Comparison of ENCODE assay signal across 8 cellular contexts in the genomic region with DNA sequence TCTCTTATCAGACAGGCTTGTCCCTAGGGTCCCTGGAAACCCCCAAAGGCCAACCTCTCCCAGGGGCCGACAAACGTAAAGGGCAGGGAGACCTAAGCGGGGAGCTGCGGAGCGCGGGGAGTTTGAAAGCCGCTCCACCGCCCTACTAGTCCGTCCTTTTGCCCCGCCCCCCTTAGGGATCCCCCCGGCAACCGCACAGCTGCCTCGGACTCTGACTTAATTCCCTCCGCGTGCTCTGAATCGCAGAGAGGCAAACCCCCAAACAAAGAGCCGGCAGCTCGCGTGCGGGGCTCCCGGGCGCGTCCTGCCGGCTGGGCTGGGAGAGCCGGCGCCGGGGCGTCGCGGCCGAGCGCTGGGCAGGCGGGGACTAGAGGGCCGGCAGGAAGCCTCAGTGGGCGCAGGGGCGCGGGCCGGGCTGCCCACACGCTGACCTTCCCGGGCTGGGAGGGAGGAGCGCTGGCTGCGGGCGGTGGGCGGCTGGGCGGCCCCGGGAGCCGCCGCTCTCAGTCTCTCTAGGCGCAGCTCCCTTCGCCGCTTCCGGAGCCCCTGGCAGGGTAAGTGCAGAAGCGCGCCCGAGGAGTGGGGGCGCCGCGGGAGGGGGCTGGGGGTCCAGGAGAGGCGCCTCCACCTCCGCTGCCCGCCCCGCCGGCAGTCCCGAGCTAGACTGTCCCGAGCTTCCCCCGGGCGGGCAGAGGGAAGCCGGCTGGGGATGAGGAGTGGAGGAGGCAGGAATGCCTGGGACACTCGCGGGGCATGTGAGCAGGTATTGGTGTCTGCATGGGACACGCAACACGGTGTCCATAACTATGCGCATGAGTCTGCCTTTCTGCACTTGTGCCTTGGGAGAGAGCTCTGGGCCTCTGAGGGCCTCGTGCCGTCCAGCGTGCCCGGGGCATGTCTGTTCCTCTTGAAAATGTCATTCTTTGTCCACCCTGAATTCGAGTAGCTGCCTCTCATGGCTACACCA. TPM values are rescaled to one million over a fixed set of nuclear protein-coding genes. Genes with fewer than 3 reads are reported as not detected.
DNase-seq lines count a peak whose midpoint lies in the region; ATAC-seq and TF ChIP-seq lines count a peak whose summit lies in the region.

A gene with protein sequence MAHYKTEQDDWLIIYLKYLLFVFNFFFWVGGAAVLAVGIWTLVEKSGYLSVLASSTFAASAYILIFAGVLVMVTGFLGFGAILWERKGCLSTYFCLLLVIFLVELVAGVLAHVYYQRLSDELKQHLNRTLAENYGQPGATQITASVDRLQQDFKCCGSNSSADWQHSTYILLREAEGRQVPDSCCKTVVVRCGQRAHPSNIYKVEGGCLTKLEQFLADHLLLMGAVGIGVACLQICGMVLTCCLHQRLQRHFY (plus strand): TSS at position 506 of the 967 bp plus-strand sequence. CDS start 27,244 bp downstream, outside the sequence.

- no peak within 1 kb of the TSS for H4K5ac ChIP-seq in H9 (ENCODE audit: insufficient read length, low read depth, low read length)

- peak; percentile 78 for DNase-seq in A673 (ENCODE audit: low spot score)
- DNase-seq in H9: peak; percentile 76
- peak; percentile 32 for DNase-seq in activated naive CD8-positive, alpha-beta T cell treated with anti-CD3 and anti-CD28 coated beads, Interleukin-2, amount 10 ng/mL, durations not matched to agents 7 days and 5 days
- DNase-seq in right cardiac atrium: peak; percentile 40 to 65 (median 60)
- peak; percentile 86 for DNase-seq in retina
- DNase-seq in activated CD4-positive, CD25-positive, alpha-beta regulatory T cell treated with anti-CD3 and anti-CD28 coated beads, Interleukin-2, amount 50 U/mL, for 72 hours: no peak
- no peak for DNase-seq in activated T-helper 2 cell treated with anti-CD3 and anti-CD28 coated beads, Interferon-gamma antibody, Interleukin-2, Interleukin-4, amounts not matched to agents 10 μg/mL and 5 μg/mL and 100 μg/mL, durations not matched to agents 14 hours and 24 hours and 36 hours (ENCODE audit: low spot score)

- no peak within 1 kb of the TSS for H4K91ac ChIP-seq in H9 (ENCODE audit: insufficient read length, low read depth, low read length)

- H2AFZ ChIP-seq in H9 (ENCODE audit: low read length): no peak within 1 kb of the TSS

- peak within 1 kb of the TSS; percentile 65 for H3K4me2 ChIP-seq in H9 (ENCODE audit: insufficient read depth, insufficient read length, low read length)

- peaks cover 2 to 4% of the 10 kb centered on the region in 2 experiments; a peak in 3 of 5 replicates for H3K9me3 Mint-ChIP-seq in H9
- no peaks in the 10 kb centered on the region for H3K9me3 Mint-ChIP-seq in activated naive CD8-positive, alpha-beta T cell treated with anti-CD3 and anti-CD28 coated beads, Interleukin-2, amount 10 ng/mL, durations not matched to agents 7 days and 5 days
- no peaks in the 10 kb centered on the region for H3K9me3 Mint-ChIP-seq in activated T-helper 2 cell treated with anti-CD3 and anti-CD28 coated beads, Interferon-gamma antibody, Interleukin-2, Interleukin-4, amounts not matched to agents 10 μg/mL and 5 μg/mL and 100 μg/mL, durations not matched to agents 14 hours and 24 hours and 36 hours

- no peaks in the 10 kb centered on the region for H3K79me1 ChIP-seq in H9 (ENCODE audit: insufficient read depth, low read depth, low read length, poor library complexity, severe bottlenecking)

- H3K27me3 ChIP-seq in A673 (replicated peaks; ENCODE audit: insufficient read depth, low read depth, low read length, poor library complexity) (no peaks in the 10 kb centered on the region), H9 (ENCODE audit: insufficient read depth, low read length) (peaks cover 8% of the 10 kb centered on the region; the same call in 1 of the 2 replicates), right cardiac atrium (ENCODE audit: control insufficient read depth, insufficient read depth) (no peaks in the 10 kb centered on the region)

- no peak within 1 kb of the TSS for H3T11ph ChIP-seq in H9 (ENCODE audit: low read length)

- H3K36me3 Mint-ChIP-seq in H9 (ENCODE audit: insufficient read depth in 1 of 3, low read depth in 3 of 3): no peaks in the 10 kb centered on the region; a peak in 2 of 7 replicates
- no peaks in the 10 kb centered on the region for H3K36me3 Mint-ChIP-seq in activated naive CD8-positive, alpha-beta T cell treated with anti-CD3 and anti-CD28 coated beads, Interleukin-2, amount 10 ng/mL, durations not matched to agents 7 days and 5 days
- no peaks in the 10 kb centered on the region for H3K36me3 Mint-ChIP-seq in activated T-helper 2 cell treated with anti-CD3 and anti-CD28 coated beads, Interferon-gamma antibody, Interleukin-2, Interleukin-4, amounts not matched to agents 10 μg/mL and 5 μg/mL and 100 μg/mL, durations not matched to agents 14 hours and 24 hours and 36 hours (ENCODE audit: low read depth)

- CTCF ChIA-PET in A673 (lab: Charles Lee): interaction anchor here (0.6 kb wide), 2 partner anchors 496 to 1744 kb away, joined by 4 to 8 read pairs; no protein-coding TSS in a partner anchor

- H2BK20ac ChIP-seq in H9 (ENCODE audit: low read depth, low read length, poor library complexity, severe bottlenecking): no peak within 1 kb of the TSS

- H2AK5ac ChIP-seq in H9 (ENCODE audit: insufficient read length, low read length): no peak within 1 kb of the TSS

- POLR2A ChIA-PET in A673 (lab: Charles Lee; ENCODE audit: low non-redundant PET): no interaction called here
- POLR2A ChIA-PET in activated naive CD8-positive, alpha-beta T cell treated with anti-CD3 and anti-CD28 coated beads, Interleukin-2, amount 10 ng/mL, durations not matched to agents 7 days and 5 days (lab: Charles Lee): no interaction called here

- no CpG with 5 or more reads among the region's 78 CpGs for whole genome bisulfite sequencing in H9 (ENCODE audit: extremely low coverage, insufficient read length, low lambda C conversion rate)
- WGBS in right cardiac atrium: 8% methylated on average over 78 of the region's 78 CpGs

- H3K4me3 ChIP-seq in A673 (ENCODE audit: low read depth, low read length, poor library complexity, severe bottlenecking) (peak within 1 kb of the TSS; percentile 61), right cardiac atrium (ENCODE audit: low read length) (peak within 1 kb of the TSS; percentile 38)

- H3K27ac Mint-ChIP-seq in H9: no peak within 1 kb of the TSS; a peak in 1 of 7 replicates
- no peak within 1 kb of the TSS for H3K27ac Mint-ChIP-seq in activated naive CD8-positive, alpha-beta T cell treated with anti-CD3 and anti-CD28 coated beads, Interleukin-2, amount 10 ng/mL, durations not matched to agents 7 days and 5 days
- no peak within 1 kb of the TSS for H3K27ac Mint-ChIP-seq in activated T-helper 2 cell treated with anti-CD3 and anti-CD28 coated beads, Interferon-gamma antibody, Interleukin-2, Interleukin-4, amounts not matched to agents 10 μg/mL and 5 μg/mL and 100 μg/mL, durations not matched to agents 14 hours and 24 hours and 36 hours

- peak within 1 kb of the TSS; percentile 57 to 76 for H3K4me3 Mint-ChIP-seq in H9
- no peak within 1 kb of the TSS for H3K4me3 Mint-ChIP-seq in activated naive CD8-positive, alpha-beta T cell treated with anti-CD3 and anti-CD28 coated beads, Interleukin-2, amount 10 ng/mL, durations not matched to agents 7 days and 5 days
- H3K4me3 Mint-ChIP-seq in activated T-helper 2 cell treated with anti-CD3 and anti-CD28 coated beads, Interferon-gamma antibody, Interleukin-2, Interleukin-4, amounts not matched to agents 10 μg/mL and 5 μg/mL and 100 μg/mL, durations not matched to agents 14 hours and 24 hours and 36 hours (ENCODE audit: low read depth): no peak within 1 kb of the TSS

- no peak within 1 kb of the TSS for H3K18ac ChIP-seq in H9 (ENCODE audit: insufficient read length, low read depth, low read length)

- no peaks in the 10 kb centered on the region for H3K79me2 ChIP-seq in H9 (ENCODE audit: insufficient read depth, low read length)

- no peak within 1 kb of the TSS for H4K8ac ChIP-seq in H9 (replicated peaks; ENCODE audit: insufficient read length, low read depth, low read length)

- TF ChIP-seq CTCF in A673 (conservative IDR thresholded peaks at IDR 0.05; ENCODE audit: low read depth, low read length) (no peak), H9 (conservative IDR thresholded peaks at IDR 0.05) (no peak)

- H3K4me1 ChIP-seq in A673 (ENCODE audit: insufficient read depth, low read length, poor library complexity, severe bottlenecking) (peaks cover 23% of the 10 kb centered on the region), H9 (ENCODE audit: insufficient read depth, low read length) (no peaks in the 10 kb centered on the region; the same call in 1 of the 2 replicates), right cardiac atrium (ENCODE audit: control insufficient read depth, insufficient read depth, low read length) (peaks cover 2% of the 10 kb centered on the region)

- peaks cover 8% of the 10 kb centered on the region for H3K23me2 ChIP-seq in H9 (ENCODE audit: insufficient read length, low read depth, low read length, poor library complexity, severe bottlenecking)

- H3K9me3 ChIP-seq in A673 (ENCODE audit: low read depth, low read length, poor library complexity, severe bottlenecking): no peaks in the 10 kb centered on the region
- H3K9me3 ChIP-seq in H9 (ENCODE audit: control insufficient read depth, low read depth, low read length): no peaks in the 10 kb centered on the region
- H3K9me3 ChIP-seq in right cardiac atrium (ENCODE audit: control insufficient read depth, low read length): no peaks in the 10 kb centered on the region

- H2BK5ac ChIP-seq in H9 (ENCODE audit: insufficient read length, low read length): no peak within 1 kb of the TSS

- peaks cover 24% of the 10 kb centered on the region in 2 experiments for H3K4me1 Mint-ChIP-seq in H9
- no peaks in the 10 kb centered on the region for H3K4me1 Mint-ChIP-seq in activated naive CD8-positive, alpha-beta T cell treated with anti-CD3 and anti-CD28 coated beads, Interleukin-2, amount 10 ng/mL, durations not matched to agents 7 days and 5 days
- no peaks in the 10 kb centered on the region for H3K4me1 Mint-ChIP-seq in activated T-helper 2 cell treated with anti-CD3 and anti-CD28 coated beads, Interferon-gamma antibody, Interleukin-2, Interleukin-4, amounts not matched to agents 10 μg/mL and 5 μg/mL and 100 μg/mL, durations not matched to agents 14 hours and 24 hours and 36 hours (ENCODE audit: low read depth)

- H4K20me1 ChIP-seq in H9 (ENCODE audit: control insufficient read depth, insufficient read depth, insufficient read length): no peaks in the 10 kb centered on the region

- H3K27ac ChIP-seq in A673 (ENCODE audit: low read depth, low read length, poor library complexity, severe bottlenecking): peak within 1 kb of the TSS; percentile 79
- no peak within 1 kb of the TSS for H3K27ac ChIP-seq in H9 (ENCODE audit: insufficient read length, low read depth, low read length)
- H3K27ac ChIP-seq in right cardiac atrium (ENCODE audit: low read length): no peak within 1 kb of the TSS

- ATAC-seq in activated naive CD8-positive, alpha-beta T cell treated with anti-CD3 and anti-CD28 coated beads, Interleukin-2, amount 10 ng/mL, durations not matched to agents 7 days and 5 days (ENCODE audit: low read depth): peak; percentile 42
- ATAC-seq in right cardiac atrium: peak; percentile 70 to 82
- no peak for ATAC-seq in HG02970 (IDR thresholded peaks at IDR 0.05; ENCODE audit: low FRiP score, unreplicated experiment)

- H3K27me3 Mint-ChIP-seq in H9 (ENCODE audit: low read depth): peaks cover 74% of the 10 kb centered on the region
- H3K27me3 Mint-ChIP-seq in activated naive CD8-positive, alpha-beta T cell treated with anti-CD3 and anti-CD28 coated beads, Interleukin-2, amount 10 ng/mL, durations not matched to agents 7 days and 5 days: peaks cover 42% of the 10 kb centered on the region
- peaks cover 47% of the 10 kb centered on the region for H3K27me3 Mint-ChIP-seq in activated T-helper 2 cell treated with anti-CD3 and anti-CD28 coated beads, Interferon-gamma antibody, Interleukin-2, Interleukin-4, amounts not matched to agents 10 μg/mL and 5 μg/mL and 100 μg/mL, durations not matched to agents 14 hours and 24 hours and 36 hours (ENCODE audit: low read depth)

- BruUV-seq in A673 (replicated peaks; lab: Mats Ljungman, UMichigan): no TSS peak

- intact Hi-C loops in A673 (cut with micrococcal nuclease; ENCODE audit: unreplicated experiment) (no loop called here), right cardiac atrium (cut with DNase I) (no loop called here)
- intact Hi-C loops in activated T-helper 2 cell treated with anti-CD3 and anti-CD28 coated beads, Interferon-gamma antibody, Interleukin-2, Interleukin-4, amounts not matched to agents 10 μg/mL and 5 μg/mL and 100 μg/mL, durations not matched to agents 14 hours and 24 hours and 36 hours (cut with micrococcal nuclease): no loop called here

- H3K14ac ChIP-seq in H9 (ENCODE audit: insufficient read depth, low read length): peak within 1 kb of the TSS; percentile 79; the same call in 1 of the 2 replicates

- H3K56ac ChIP-seq in H9 (ENCODE audit: insufficient read length, low read depth, low read length): no peak within 1 kb of the TSS

- H2BK120ac ChIP-seq in H9 (ENCODE audit: low read depth, low read length, poor library complexity, severe bottlenecking): no peak within 1 kb of the TSS

- no peak within 1 kb of the TSS for H3K23ac ChIP-seq in H9 (ENCODE audit: insufficient read length, low read depth, low read length)

- H2BK12ac ChIP-seq in H9 (ENCODE audit: insufficient read length, low read depth, low read length): no peak within 1 kb of the TSS

- no peak within 1 kb of the TSS for H3K4ac ChIP-seq in H9 (ENCODE audit: low read depth, low read length)

- no peak within 1 kb of the TSS for H2BK15ac ChIP-seq in H9 (ENCODE audit: low read depth, low read length)

- H3K9ac ChIP-seq in H9 (ENCODE audit: extremely low read depth, insufficient read length, low read length): no peak within 1 kb of the TSS

- H3K36me3 ChIP-seq in A673 (ENCODE audit: insufficient read depth, low read length, poor library complexity, severe bottlenecking): no peaks in the 10 kb centered on the region

RNA-seq across cellular contexts. Expression of the gene that starts here (rescaled TPM):
- total RNA-seq in A673 (2021): 20.9 and 28.0 TPM in 2 replicates
- 4.2 and 4.4 TPM in 2 replicates for total RNA-seq in H9 (2021)
- not detected for total RNA-seq in activated naive CD8-positive, alpha-beta T cell treated with anti-CD3 and anti-CD28 coated beads, Interleukin-2, amount 10 ng/mL, durations not matched to agents 7 days and 5 days
- total RNA-seq in right cardiac atrium: 1 to 10 TPM; 3.8 to 4.9 (median 4.1) TPM
- polyA plus RNA-seq in right cardiac atrium: 2.8 TPM
- total RNA-seq in activated T-helper 2 cell treated with anti-CD3 and anti-CD28 coated beads, Interferon-gamma antibody, Interleukin-2, Interleukin-4, amounts not matched to agents 10 μg/mL and 5 μg/mL and 100 μg/mL, durations not matched to agents 14 hours and 24 hours and 36 hours: not detected in 2 replicates

Comparison
In these comparisons a context has a peak if more than half of its experiments do, and no peak if none do; other contexts are left out.
1. Peak in DNase-seq and ATAC-seq in activated naive CD8-positive, alpha-beta T cell treated with anti-CD3 and anti-CD28 coated beads, Interleukin-2, amount 10 ng/mL, durations not matched to agents 7 days and 5 days; RNA of the gene not detected or under 1 TPM.
2. DNase-seq: peak in A673 (single experiment), H9 (single experiment), right cardiac atrium (3 of 3) and retina (single experiment); none in activated CD4-positive, CD25-positive, alpha-beta regulatory T cell treated with anti-CD3 and anti-CD28 coated beads, Interleukin-2, amount 50 U/mL, for 72 hours (single experiment) and activated T-helper 2 cell treated with anti-CD3 and anti-CD28 coated beads, Interferon-gamma antibody, Interleukin-2, Interleukin-4, amounts not matched to agents 10 μg/mL and 5 μg/mL and 100 μg/mL, durations not matched to agents 14 hours and 24 hours and 36 hours (single experiment).
3. H3K4me3 Mint-ChIP-seq: peak in H9 (2 of 2); none in activated naive CD8-positive, alpha-beta T cell treated with anti-CD3 and anti-CD28 coated beads, Interleukin-2, amount 10 ng/mL, durations not matched to agents 7 days and 5 days (single experiment) and activated T-helper 2 cell treated with anti-CD3 and anti-CD28 coated beads, Interferon-gamma antibody, Interleukin-2, Interleukin-4, amounts not matched to agents 10 μg/mL and 5 μg/mL and 100 μg/mL, durations not matched to agents 14 hours and 24 hours and 36 hours (single experiment).